23 cellular contexts compared by ENCODE assay signal in genomic region chr7:155931386-155932085, GRCh38.
"Had no signal": no experiment of that assay in that cellular context is flagged by ENCODE, and none has a peak within 500 bp of the region (broad histone marks: within the 10 kb centered on the region; RNA-seq: fewer than 3 reads in every experiment).

No MANE protein-coding gene starts in this region.

- H3K4me1 Mint-ChIP-seq: nephron; neural progenitor cell; stimulated activated naive B cell treated with anti-CD40 and anti-IgM and Interleukin-4, amounts not matched to agents 10 μg/mL and 1 μg/mL and 100 μg/mL, for 72 hours had no signal

- DNase-seq: dermis blood vessel endothelial cell; effector memory CD4-positive, alpha-beta T cell; foreskin keratinocyte; left cardiac atrium; left lung; mesenchymal stem cell; midbrain; naive thymus-derived CD4-positive, alpha-beta T cell; nucleus accumbens; ovary; posterior cingulate gyrus; psoas muscle; right cardiac atrium; spleen; stimulated activated CD4-positive, alpha-beta T cell treated with anti-CD3 and anti-CD28 coated beads, Interleukin-2, amount 100 ng/mL, for 48 hours; stimulated activated naive B cell treated with anti-CD40 and anti-IgM and Interleukin-4, amounts not matched to agents 10 μg/mL and 1 μg/mL and 100 μg/mL, for 72 hours; thyroid gland; trophoblast cell had no signal

- H3K9me3 Mint-ChIP-seq: nephron, neural progenitor cell had no signal

- H3K4me3 Mint-ChIP-seq: naive thymus-derived CD4-positive, alpha-beta T cell; nephron; neural progenitor cell; stimulated activated naive B cell treated with anti-CD40 and anti-IgM and Interleukin-4, amounts not matched to agents 10 μg/mL and 1 μg/mL and 100 μg/mL, for 72 hours; stimulated activated naive CD8-positive, alpha-beta T cell treated with anti-CD3 and anti-CD28 coated beads, Interleukin-15, Interleukin-2, amounts not matched to agents 100 ng/mL and 50 ng/mL, for 24 hours had no signal

- H3K27ac Mint-ChIP-seq: naive thymus-derived CD4-positive, alpha-beta T cell; nephron; neural progenitor cell; stimulated activated naive B cell treated with anti-CD40 and anti-IgM and Interleukin-4, amounts not matched to agents 10 μg/mL and 1 μg/mL and 100 μg/mL, for 72 hours; stimulated activated naive CD8-positive, alpha-beta T cell treated with anti-CD3 and anti-CD28 coated beads, Interleukin-15, Interleukin-2, amounts not matched to agents 100 ng/mL and 50 ng/mL, for 24 hours had no signal

- ATAC-seq: foreskin keratinocyte; gastroesophageal sphincter; heart left ventricle; left cardiac atrium; left lung; naive thymus-derived CD4-positive, alpha-beta T cell; psoas muscle; right cardiac atrium; stimulated activated naive B cell treated with anti-CD40 and anti-IgM and Interleukin-4, amounts not matched to agents 10 μg/mL and 1 μg/mL and 100 μg/mL, for 72 hours had no signal
